Comparison of ENCODE assay signal across 24 cellular contexts in the genomic region with DNA sequence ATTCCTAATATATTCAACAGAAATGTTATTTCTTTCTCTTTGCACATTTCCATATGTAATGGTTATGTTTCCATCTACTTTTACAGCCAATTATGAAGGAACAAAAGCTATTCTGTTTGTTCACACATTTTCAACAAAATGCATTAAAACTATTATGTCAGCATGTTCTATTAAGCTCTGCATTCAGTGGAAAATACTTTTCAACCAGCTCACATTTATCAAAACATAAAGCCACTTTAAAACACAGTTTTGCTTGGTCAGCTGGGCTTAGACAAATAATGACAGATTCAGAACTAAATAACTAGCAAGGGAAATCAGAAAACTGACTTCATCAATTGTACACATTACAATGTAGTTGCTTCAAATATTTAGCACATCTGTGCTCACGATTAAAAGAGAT. TPM values are rescaled to one million over a fixed set of nuclear protein-coding genes. Genes with fewer than 3 reads are reported as not detected.
DNase-seq lines count a peak whose midpoint lies in the region; ATAC-seq and TF ChIP-seq lines count a peak whose summit lies in the region.
"Had no signal": no experiment of that assay in that cellular context is flagged by ENCODE, and none has a peak within 500 bp of the region (broad histone marks: within the 10 kb centered on the region; RNA-seq: fewer than 3 reads in every experiment).

No MANE protein-coding gene starts in this region.

- peak; percentile 8 to 20 for DNase-seq in NCI-H1930 (lab: John Stamatoyannopoulos, UW)
- no peak for DNase-seq in WERI-Rb-1
- DNase-seq in pons (ENCODE audit: low spot score) = peak; percentile 48
- DNase-seq in SJCRH30 = no peak
- no peak for DNase-seq in stimulated activated naive CD8-positive, alpha-beta T cell treated with anti-CD3 and anti-CD28 coated beads, Interleukin-15, amount 100 ng/mL, for 72 hours
- DNase-seq in T-helper 9 cell = no peak
- DNase-seq: activated CD8-positive, alpha-beta T cell treated with anti-CD3 and anti-CD28 coated beads for 36 hours; activated naive CD8-positive, alpha-beta T cell treated with anti-CD3 and anti-CD28 coated beads, Interleukin-2, amount 10 ng/mL, durations not matched to agents 7 days and 5 days; DND-41; head of caudate nucleus; Kasumi-1; left ventricle myocardium superior; naive thymus-derived CD4-positive, alpha-beta T cell; NCI-H524 treated with DMSO at 0.1 percent for 48 hours; right cardiac atrium; stimulated activated CD4-positive, alpha-beta T cell treated with anti-CD3 and anti-CD28 coated beads, Interleukin-4, amount 100 ng/mL, for 24 hours; stimulated activated naive B cell treated with anti-CD40 and anti-IgM and Interleukin-4, amounts not matched to agents 10 μg/mL and 1 μg/mL and 100 μg/mL, for 72 hours; T1000 had no signal

- peak overlapping the region; percentile 86 for H3K4me3 ChIP-seq in WERI-Rb-1 (ENCODE audit: low read depth, low read length)
- peak overlapping the region; percentile 39; the same call in 1 of the 2 replicates for H3K4me3 ChIP-seq in iPS-20b (ENCODE audit: low read length)
- no peak overlapping the region for H3K4me3 ChIP-seq in SJCRH30
- H3K4me3 ChIP-seq: thoracic aorta had no signal

- H3K27ac Mint-ChIP-seq in stimulated activated naive CD8-positive, alpha-beta T cell treated with anti-CD3 and anti-CD28 coated beads, Interleukin-15, amount 100 ng/mL, for 72 hours = no peak overlapping the region
- H3K27ac Mint-ChIP-seq: activated CD8-positive, alpha-beta T cell treated with anti-CD3 and anti-CD28 coated beads for 36 hours; activated naive CD8-positive, alpha-beta T cell treated with anti-CD3 and anti-CD28 coated beads, Interleukin-2, amount 10 ng/mL, durations not matched to agents 7 days and 5 days; mesothelial cell of epicardium; naive thymus-derived CD4-positive, alpha-beta T cell; stimulated activated naive B cell treated with anti-CD40 and anti-IgM and Interleukin-4, amounts not matched to agents 10 μg/mL and 1 μg/mL and 100 μg/mL, for 72 hours had no signal

- H3K27me3 Mint-ChIP-seq in stimulated activated naive CD8-positive, alpha-beta T cell treated with anti-CD3 and anti-CD28 coated beads, Interleukin-15, amount 100 ng/mL, for 72 hours = peaks cover 41% of the 10 kb centered on the region

- H3K27me3 ChIP-seq in WERI-Rb-1 (ENCODE audit: insufficient read depth, low read depth, severe bottlenecking) (no peaks in the 10 kb centered on the region), iPS-20b (ENCODE audit: insufficient read depth, low read length) (peaks cover 14% of the 10 kb centered on the region; the same call in 1 of the 2 replicates), SJCRH30 (no peaks in the 10 kb centered on the region)

- ATAC-seq in HG03565 (IDR thresholded peaks at IDR 0.05; ENCODE audit: unreplicated experiment) = no peak
- no peak for ATAC-seq in stimulated activated naive CD8-positive, alpha-beta T cell treated with anti-CD3 and anti-CD28 coated beads, Interleukin-15, amount 100 ng/mL, for 72 hours
- ATAC-seq: activated CD8-positive, alpha-beta T cell treated with anti-CD3 and anti-CD28 coated beads for 36 hours; left ventricle myocardium superior; naive thymus-derived CD4-positive, alpha-beta T cell; right cardiac atrium; stimulated activated naive B cell treated with anti-CD40 and anti-IgM and Interleukin-4, amounts not matched to agents 10 μg/mL and 1 μg/mL and 100 μg/mL, for 72 hours had no signal

- H3K4me3 Mint-ChIP-seq in stimulated activated naive CD8-positive, alpha-beta T cell treated with anti-CD3 and anti-CD28 coated beads, Interleukin-15, amount 100 ng/mL, for 72 hours = no peak overlapping the region
- H3K4me3 Mint-ChIP-seq: activated CD8-positive, alpha-beta T cell treated with anti-CD3 and anti-CD28 coated beads for 36 hours; activated naive CD8-positive, alpha-beta T cell treated with anti-CD3 and anti-CD28 coated beads, Interleukin-2, amount 10 ng/mL, durations not matched to agents 7 days and 5 days; mesothelial cell of epicardium; naive thymus-derived CD4-positive, alpha-beta T cell; stimulated activated naive B cell treated with anti-CD40 and anti-IgM and Interleukin-4, amounts not matched to agents 10 μg/mL and 1 μg/mL and 100 μg/mL, for 72 hours had no signal

- no peaks in the 10 kb centered on the region for H3K9me3 ChIP-seq in WERI-Rb-1 (ENCODE audit: severe bottlenecking)
- no peaks in the 10 kb centered on the region for H3K9me3 ChIP-seq in iPS-20b (ENCODE audit: insufficient read depth, low read depth, low read length)
- H3K9me3 ChIP-seq in SJCRH30 (replicated peaks) = no peaks in the 10 kb centered on the region
- H3K9me3 ChIP-seq: thoracic aorta had no signal

- peaks cover 85% of the 10 kb centered on the region for H3K36me3 ChIP-seq in WERI-Rb-1
- peaks cover 50% of the 10 kb centered on the region for H3K36me3 ChIP-seq in iPS-20b (ENCODE audit: insufficient read depth, low read depth, low read length)
- no peaks in the 10 kb centered on the region for H3K36me3 ChIP-seq in SJCRH30
- H3K36me3 ChIP-seq: thoracic aorta had no signal

- H3K4me1 ChIP-seq in iPS-20b (ENCODE audit: insufficient read depth, low read length) (peaks cover 55% of the 10 kb centered on the region), SJCRH30 (no peaks in the 10 kb centered on the region)

- no peaks in the 10 kb centered on the region for H3K4me1 Mint-ChIP-seq in stimulated activated naive CD8-positive, alpha-beta T cell treated with anti-CD3 and anti-CD28 coated beads, Interleukin-15, amount 100 ng/mL, for 72 hours
- H3K4me1 Mint-ChIP-seq: activated naive CD8-positive, alpha-beta T cell treated with anti-CD3 and anti-CD28 coated beads, Interleukin-2, amount 10 ng/mL, durations not matched to agents 7 days and 5 days; mesothelial cell of epicardium; stimulated activated naive B cell treated with anti-CD40 and anti-IgM and Interleukin-4, amounts not matched to agents 10 μg/mL and 1 μg/mL and 100 μg/mL, for 72 hours had no signal

- no peak overlapping the region; the same call in 1 of the 2 replicates for H3K9ac ChIP-seq in iPS-20b (ENCODE audit: low read depth, low read length)

- TF ChIP-seq CTCF in WERI-Rb-1 (IDR thresholded peaks at IDR 0.05; ENCODE audit: low read depth, low read length) = no peak

- H3K9me3 Mint-ChIP-seq in stimulated activated naive CD8-positive, alpha-beta T cell treated with anti-CD3 and anti-CD28 coated beads, Interleukin-15, amount 100 ng/mL, for 72 hours = no peaks in the 10 kb centered on the region
- H3K9me3 Mint-ChIP-seq: activated CD8-positive, alpha-beta T cell treated with anti-CD3 and anti-CD28 coated beads for 36 hours; activated naive CD8-positive, alpha-beta T cell treated with anti-CD3 and anti-CD28 coated beads, Interleukin-2, amount 10 ng/mL, durations not matched to agents 7 days and 5 days; mesothelial cell of epicardium; stimulated activated naive B cell treated with anti-CD40 and anti-IgM and Interleukin-4, amounts not matched to agents 10 μg/mL and 1 μg/mL and 100 μg/mL, for 72 hours had no signal

- H3K27ac ChIP-seq in WERI-Rb-1 (peak overlapping the region; percentile 98), iPS-20b (ENCODE audit: low read length) (no peak overlapping the region), SJCRH30 (no peak overlapping the region)
- H3K27ac ChIP-seq: C4-2B, epithelial cell of prostate, thoracic aorta had no signal

RNA-seq across cellular contexts. Expression of gene SALL1, which starts 6.9 kb away (rescaled TPM):
- total RNA-seq in SJCRH30 (2014; rRNA removed; shearing (Covaris generic)) = 2.0 and 2.3 TPM in 2 replicates
- total RNA-seq: activated CD8-positive, alpha-beta T cell treated with anti-CD3 and anti-CD28 coated beads for 36 hours; activated naive CD8-positive, alpha-beta T cell treated with anti-CD3 and anti-CD28 coated beads, Interleukin-2, amount 10 ng/mL, durations not matched to agents 7 days and 5 days; left ventricle myocardium superior; naive thymus-derived CD4-positive, alpha-beta T cell; thoracic aorta had no signal

Comparison
In these comparisons a context has a peak if more than half of its experiments do, and no peak if none do; other contexts are left out.
1. DNase-seq: peak in NCI-H1930 (2 of 2) and pons (single experiment); none in WERI-Rb-1 (single experiment), SJCRH30 (0 of 2), stimulated activated naive CD8-positive, alpha-beta T cell treated with anti-CD3 and anti-CD28 coated beads, Interleukin-15, amount 100 ng/mL, for 72 hours (0 of 2) and T-helper 9 cell (single experiment).